ENCODE assay signal across 1 cellular context in the genomic region with DNA sequence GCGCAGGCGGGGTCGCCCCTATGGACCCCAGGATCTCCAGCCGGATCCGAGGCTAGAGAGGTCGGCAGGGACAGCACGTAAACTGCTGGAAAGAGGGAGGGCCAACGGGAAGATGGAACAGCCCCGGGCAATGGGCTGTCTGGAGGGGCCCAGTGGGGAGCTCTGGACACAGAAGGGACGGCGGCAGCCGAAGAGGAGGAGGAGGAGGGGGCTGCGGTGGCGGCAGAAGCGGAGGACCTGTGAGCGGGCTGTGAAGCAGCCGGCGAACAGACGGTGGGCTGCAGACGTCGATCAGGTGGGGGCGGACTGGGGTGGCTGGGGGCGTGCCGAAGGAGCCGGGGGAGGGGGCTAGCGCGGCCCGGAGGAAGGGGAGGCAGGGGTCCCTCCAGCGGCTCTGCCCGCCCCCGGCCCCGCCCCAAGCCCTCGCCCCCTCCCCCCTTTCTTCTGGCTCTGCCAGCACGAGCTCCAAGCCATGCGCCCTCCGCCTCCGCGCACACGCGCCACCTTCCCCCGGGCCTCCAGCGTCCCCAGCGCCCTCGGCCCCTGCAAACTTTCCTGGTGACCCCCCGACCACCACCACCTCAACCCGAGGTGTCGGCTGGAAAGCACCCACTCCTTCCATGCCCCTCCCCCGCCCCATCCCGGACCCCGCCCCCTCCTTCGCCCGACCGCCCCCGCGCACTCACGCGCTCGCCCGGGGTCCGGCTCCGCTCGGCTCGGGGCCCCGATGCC.
TF ChIP-seq lines count a peak whose summit lies in the region.

No MANE protein-coding gene starts in this region.

TF ChIP-seq in HepG2, 621 proteins besides CTCF, POLR2A, EP300 and RAD21 (continued from another document):
- TF ChIP-seq, protein P1, sequence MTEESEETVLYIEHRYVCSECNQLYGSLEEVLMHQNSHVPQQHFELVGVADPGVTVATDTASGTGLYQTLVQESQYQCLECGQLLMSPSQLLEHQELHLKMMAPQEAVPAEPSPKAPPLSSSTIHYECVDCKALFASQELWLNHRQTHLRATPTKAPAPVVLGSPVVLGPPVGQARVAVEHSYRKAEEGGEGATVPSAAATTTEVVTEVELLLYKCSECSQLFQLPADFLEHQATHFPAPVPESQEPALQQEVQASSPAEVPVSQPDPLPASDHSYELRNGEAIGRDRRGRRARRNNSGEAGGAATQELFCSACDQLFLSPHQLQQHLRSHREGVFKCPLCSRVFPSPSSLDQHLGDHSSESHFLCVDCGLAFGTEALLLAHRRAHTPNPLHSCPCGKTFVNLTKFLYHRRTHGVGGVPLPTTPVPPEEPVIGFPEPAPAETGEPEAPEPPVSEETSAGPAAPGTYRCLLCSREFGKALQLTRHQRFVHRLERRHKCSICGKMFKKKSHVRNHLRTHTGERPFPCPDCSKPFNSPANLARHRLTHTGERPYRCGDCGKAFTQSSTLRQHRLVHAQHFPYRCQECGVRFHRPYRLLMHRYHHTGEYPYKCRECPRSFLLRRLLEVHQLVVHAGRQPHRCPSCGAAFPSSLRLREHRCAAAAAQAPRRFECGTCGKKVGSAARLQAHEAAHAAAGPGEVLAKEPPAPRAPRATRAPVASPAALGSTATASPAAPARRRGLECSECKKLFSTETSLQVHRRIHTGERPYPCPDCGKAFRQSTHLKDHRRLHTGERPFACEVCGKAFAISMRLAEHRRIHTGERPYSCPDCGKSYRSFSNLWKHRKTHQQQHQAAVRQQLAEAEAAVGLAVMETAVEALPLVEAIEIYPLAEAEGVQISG (CRISPR knock-in tag; IDR thresholded peaks at IDR 0.05): peak; percentile 52; the same call in 1 of the 2 replicates
- TF ChIP-seq ZKSCAN1 (IDR thresholded peaks at IDR 0.05; ENCODE audit: low read length): no peak
TF ChIP-seq in HepG2: peak in this region for 20.
